ENCODE assay signal across 12 cellular contexts in genomic region chr6:44043036-44043478, GRCh38.
DNase-seq lines count a peak whose midpoint lies in the region; ATAC-seq, FAIRE-seq and TF ChIP-seq lines count a peak whose summit lies in the region.
"Had no signal": no experiment of that assay in that cellular context is flagged by ENCODE, and none has a peak within 500 bp of the region (broad histone marks: within the 10 kb centered on the region; RNA-seq: fewer than 3 reads in every experiment).

No MANE protein-coding gene starts in this region.

- H3K27ac ChIP-seq in A673 (ENCODE audit: low read depth, low read length, poor library complexity, severe bottlenecking) (peak overlapping the region; percentile 74), HUES6 (ENCODE audit: low read depth, low read length) (peak overlapping the region; percentile 11; the same call in 1 of the 2 replicates), astrocyte (ENCODE audit: low read depth, low read length) (peak overlapping the region; percentile 93), left lung (no peak overlapping the region)

- H3K4me1 Mint-ChIP-seq in astrocyte (ENCODE audit: low read depth, unreplicated experiment): peaks cover 42% of the 10 kb centered on the region
- H3K4me1 Mint-ChIP-seq: CD4-positive, alpha-beta memory T cell had no signal

- no peaks in the 10 kb centered on the region for H4K20me1 ChIP-seq in astrocyte (ENCODE audit: insufficient read depth, low read length)

- H3K27me3 ChIP-seq in A673 (replicated peaks; ENCODE audit: insufficient read depth, low read depth, low read length, poor library complexity): no peaks in the 10 kb centered on the region
- H3K27me3 ChIP-seq in HUES6 (ENCODE audit: control insufficient read depth, insufficient read depth, low read length): no peaks in the 10 kb centered on the region
- H3K27me3 ChIP-seq in astrocyte (ENCODE audit: insufficient read depth, low read length): no peaks in the 10 kb centered on the region
- H3K27me3 ChIP-seq in left lung: no peaks in the 10 kb centered on the region

- intact Hi-C loops in A673 (cut with micrococcal nuclease; ENCODE audit: unreplicated experiment) (no loop called here), left lung (cut with DNase I) (no loop called here)

- H3K9me3 ChIP-seq in A673 (ENCODE audit: low read depth, low read length, poor library complexity, severe bottlenecking) (no peaks in the 10 kb centered on the region), HUES6 (ENCODE audit: control insufficient read depth, insufficient read depth, low read depth, low read length) (no peaks in the 10 kb centered on the region), astrocyte (ENCODE audit: insufficient read depth, low read depth, low read length) (no peaks in the 10 kb centered on the region), left lung (no peaks in the 10 kb centered on the region)

- H3K36me3 ChIP-seq in A673 (ENCODE audit: insufficient read depth, low read length, poor library complexity, severe bottlenecking): no peaks in the 10 kb centered on the region
- H3K36me3 ChIP-seq in HUES6 (ENCODE audit: control insufficient read depth, insufficient read depth, low read length): no peaks in the 10 kb centered on the region
- H3K36me3 ChIP-seq in astrocyte (ENCODE audit: insufficient read depth, low read length): no peaks in the 10 kb centered on the region
- H3K36me3 ChIP-seq in left lung: no peaks in the 10 kb centered on the region

- peak overlapping the region; percentile 93 for H3K27ac Mint-ChIP-seq in astrocyte (ENCODE audit: unreplicated experiment)
- H3K27ac Mint-ChIP-seq: activated naive CD8-positive, alpha-beta T cell treated with anti-CD3 and anti-CD28 coated beads for 36 hours; CD4-positive, alpha-beta memory T cell had no signal

- CTCF ChIA-PET in A673 (lab: Charles Lee): no interaction called here

- no peaks in the 10 kb centered on the region for H3K36me3 Mint-ChIP-seq in astrocyte (ENCODE audit: low read depth, unreplicated experiment)
- H3K36me3 Mint-ChIP-seq: activated naive CD8-positive, alpha-beta T cell treated with anti-CD3 and anti-CD28 coated beads for 36 hours; CD4-positive, alpha-beta memory T cell had no signal

- TF ChIP-seq CTCF in A673 (conservative IDR thresholded peaks at IDR 0.05; ENCODE audit: low read depth, low read length) (no peak), astrocyte (IDR thresholded peaks at IDR 0.05; ENCODE audit: insufficient read depth, low read depth, low read length) (no peak), left lung (IDR thresholded peaks at IDR 0.05) (no peak)

- POLR2A ChIA-PET in A673 (lab: Charles Lee; ENCODE audit: low non-redundant PET): no interaction called here

- H3K4me3 ChIP-seq in A673 (ENCODE audit: low read depth, low read length, poor library complexity, severe bottlenecking): no peak overlapping the region
- no peak overlapping the region for H3K4me3 ChIP-seq in HUES6 (ENCODE audit: low read depth, low read length)
- no peak overlapping the region for H3K4me3 ChIP-seq in astrocyte (ENCODE audit: insufficient read depth, low read depth, low read length)
- H3K4me3 ChIP-seq in left lung: no peak overlapping the region

- FAIRE-seq in astrocyte (lab: Jason Lieb, UNC): no peak

- H3K27me3 Mint-ChIP-seq in astrocyte (ENCODE audit: low read depth, unreplicated experiment): peaks cover 19% of the 10 kb centered on the region
- H3K27me3 Mint-ChIP-seq: activated naive CD8-positive, alpha-beta T cell treated with anti-CD3 and anti-CD28 coated beads for 36 hours had no signal

- H2AFZ ChIP-seq in astrocyte (ENCODE audit: low read depth, low read length): no peak overlapping the region

- H3K4me3 Mint-ChIP-seq in astrocyte (ENCODE audit: unreplicated experiment): peak overlapping the region; percentile 47
- H3K4me3 Mint-ChIP-seq: activated naive CD8-positive, alpha-beta T cell treated with anti-CD3 and anti-CD28 coated beads for 36 hours; CD4-positive, alpha-beta memory T cell had no signal

- BruUV-seq in A673 (replicated peaks; lab: Mats Ljungman, UMichigan): no TSS peak

- ATAC-seq in left lung (peak; percentile 42), GM18858 (IDR thresholded peaks at IDR 0.05; ENCODE audit: unreplicated experiment) (no peak), HG03095 (IDR thresholded peaks at IDR 0.05; ENCODE audit: unreplicated experiment) (no peak)

- no peaks in the 10 kb centered on the region for H3K9me3 Mint-ChIP-seq in astrocyte (ENCODE audit: unreplicated experiment)
- H3K9me3 Mint-ChIP-seq: activated naive CD8-positive, alpha-beta T cell treated with anti-CD3 and anti-CD28 coated beads for 36 hours; CD4-positive, alpha-beta memory T cell had no signal

- DNase-seq in A673 (ENCODE audit: low spot score) (no peak), astrocyte (ENCODE audit: low read depth) (no peak), left lung (no peak), hippocampal formation (lab: John Stamatoyannopoulos, UW) (no peak)
- no peak for DNase-seq in activated effector memory CD4-positive, alpha-beta T cell treated with Interleukin-2 at 50 U/mL for 16 hours
- DNase-seq: activated naive CD8-positive, alpha-beta T cell treated with anti-CD3 and anti-CD28 coated beads for 36 hours; CD4-positive, alpha-beta memory T cell; NCI-H2029 treated with DMSO at 0.1 percent for 48 hours; stimulated activated naive CD4-positive, alpha-beta T cell treated with Interleukin-2 at 50 U/mL for 16 hours had no signal

- H3K79me2 ChIP-seq in astrocyte (ENCODE audit: insufficient read depth, low read length): no peaks in the 10 kb centered on the region

- H3K4me1 ChIP-seq in A673 (ENCODE audit: insufficient read depth, low read length, poor library complexity, severe bottlenecking) (peaks cover 30% of the 10 kb centered on the region), HUES6 (ENCODE audit: control insufficient read depth, insufficient read depth, low read length) (peaks cover 52% of the 10 kb centered on the region), astrocyte (ENCODE audit: insufficient read depth, low read length) (peaks cover 35% of the 10 kb centered on the region), left lung (peaks cover 7 to 9% of the 10 kb centered on the region in 2 donors)

- H3K9ac ChIP-seq in HUES6 (ENCODE audit: low read length) (peak overlapping the region; percentile 25), astrocyte (ENCODE audit: low read length) (peak overlapping the region; percentile 56)

- H3K4me2 ChIP-seq in astrocyte (ENCODE audit: low read length): peak overlapping the region; percentile 61

Comparison
In these comparisons a context has a peak if more than half of its experiments do, and no peak if none do; other contexts are left out.
1. H3K27ac ChIP-seq: peak in A673 (single experiment), HUES6 (single experiment) and astrocyte (single experiment); none in left lung (0 of 2).